ENCODE assay signal across 21 cellular contexts in the genomic region with DNA sequence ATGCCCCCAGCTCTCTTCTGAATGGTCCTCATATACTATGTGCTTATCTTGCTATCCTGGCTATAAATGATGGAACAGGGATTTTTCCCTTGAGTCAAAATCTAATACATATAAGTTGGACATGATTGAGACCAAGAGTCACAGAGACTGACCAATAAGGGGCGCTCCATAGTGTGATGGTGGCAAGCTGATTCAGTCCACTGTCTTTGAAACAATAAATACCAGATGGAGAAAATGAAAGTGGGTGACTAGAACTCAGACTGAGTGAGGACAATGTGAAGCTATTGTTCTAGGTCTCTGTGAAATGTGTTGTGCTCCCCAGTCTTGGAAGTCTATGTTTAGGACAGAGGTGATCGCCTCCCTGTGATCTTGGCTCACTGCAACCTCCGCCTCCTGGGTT. TPM values are rescaled to one million over a fixed set of nuclear protein-coding genes. Genes with fewer than 3 reads are reported as not detected.
DNase-seq lines count a peak whose midpoint lies in the region; ATAC-seq, FAIRE-seq and TF ChIP-seq lines count a peak whose summit lies in the region.
"Had no signal": no experiment of that assay in that cellular context is flagged by ENCODE, and none has a peak within 500 bp of the region (broad histone marks: within the 10 kb centered on the region; RNA-seq: fewer than 3 reads in every experiment).

No MANE protein-coding gene starts in this region.

- POLR2A ChIA-PET in activated CD8-positive, alpha-beta T cell treated with anti-CD3 and anti-CD28 coated beads, Interleukin-2, amount 10 ng/mL, durations not matched to agents 7 days and 5 days (lab: Charles Lee) = no interaction called here

- no peak overlapping the region for H3K9ac ChIP-seq in Loucy (ENCODE audit: low read depth, low read length, poor library complexity, severe bottlenecking)

- DNase-seq in EL (peak; percentile 28), caudate nucleus (lab: John Stamatoyannopoulos, UW) (no peak), D721Med (ENCODE audit: insufficient read length, low spot score) (no peak)
- DNase-seq in activated CD8-positive, alpha-beta T cell treated with anti-CD3 and anti-CD28 coated beads, Interleukin-2, amount 10 ng/mL, durations not matched to agents 7 days and 5 days = no peak
- DNase-seq: AML-193; CD4-positive, CD25-positive, alpha-beta regulatory T cell; DMS53; H7; NCI-H1048; NCI-H1436 treated with DMSO at 0.1 percent for 48 hours; NCI-H2081; NCI-H774; PC-9; T-cell had no signal

- TF ChIP-seq CTCF in Loucy (conservative IDR thresholded peaks at IDR 0.05; ENCODE audit: low read length) (no peak; the same call in 1 of the 2 replicates), VCaP (conservative IDR thresholded peaks at IDR 0.05) (no peak), nephron (IDR thresholded peaks at IDR 0.05; ENCODE audit: unreplicated experiment in 3 of 3) (no peak), D721Med (IDR thresholded peaks at IDR 0.05; ENCODE audit: insufficient read depth, missing control alignments) (no peak)

- peaks cover 32% of the 10 kb centered on the region for H3K4me1 ChIP-seq in Loucy (ENCODE audit: insufficient read depth, low read length, poor library complexity, severe bottlenecking)

- H3K4me2 ChIP-seq in Loucy (ENCODE audit: low read depth, low read length, poor library complexity, severe bottlenecking) = peak overlapping the region; percentile 39
- H3K4me2 ChIP-seq: PC-9 had no signal

- peak overlapping the region; percentile 3 for H3K4me3 ChIP-seq in Loucy (ENCODE audit: low read length, poor library complexity, severe bottlenecking)
- H3K4me3 ChIP-seq: K562, PC-9 had no signal

- no peak for FAIRE-seq in D721Med (lab: Jason Lieb, UNC)
- FAIRE-seq: G401.6, GM18507, K562 had no signal

- H3K36me3 ChIP-seq in Loucy (ENCODE audit: insufficient read depth, low read length) = no peaks in the 10 kb centered on the region

- no peaks in the 10 kb centered on the region for H3K9me3 ChIP-seq in Loucy (ENCODE audit: insufficient read depth, low read depth, low read length)

- H3K79me2 ChIP-seq in Loucy (ENCODE audit: insufficient read depth, low read length) = no peaks in the 10 kb centered on the region

- H3F3A ChIP-seq in Loucy (ENCODE audit: low read depth) = no peaks in the 10 kb centered on the region

- no peaks in the 10 kb centered on the region for H4K20me1 ChIP-seq in Loucy (ENCODE audit: insufficient read depth, low read length, poor library complexity, severe bottlenecking)

- H3K36me3 Mint-ChIP-seq in nephron (ENCODE audit: low read depth) = no peaks in the 10 kb centered on the region
- no peaks in the 10 kb centered on the region for H3K36me3 Mint-ChIP-seq in activated CD8-positive, alpha-beta T cell treated with anti-CD3 and anti-CD28 coated beads, Interleukin-2, amount 10 ng/mL, durations not matched to agents 7 days and 5 days (ENCODE audit: low read depth)
- H3K36me3 Mint-ChIP-seq: CD4-positive, CD25-positive, alpha-beta regulatory T cell; T-cell had no signal

- no peak overlapping the region for H3K4me3 Mint-ChIP-seq in nephron
- H3K4me3 Mint-ChIP-seq in activated CD8-positive, alpha-beta T cell treated with anti-CD3 and anti-CD28 coated beads, Interleukin-2, amount 10 ng/mL, durations not matched to agents 7 days and 5 days = no peak overlapping the region
- H3K4me3 Mint-ChIP-seq: CD4-positive, CD25-positive, alpha-beta regulatory T cell; T-cell had no signal

- H3K4me1 Mint-ChIP-seq in nephron = peaks cover 43% of the 10 kb centered on the region
- peaks cover 13% of the 10 kb centered on the region for H3K4me1 Mint-ChIP-seq in activated CD8-positive, alpha-beta T cell treated with anti-CD3 and anti-CD28 coated beads, Interleukin-2, amount 10 ng/mL, durations not matched to agents 7 days and 5 days (ENCODE audit: low read depth)
- H3K4me1 Mint-ChIP-seq: CD4-positive, CD25-positive, alpha-beta regulatory T cell had no signal

- no peaks in the 10 kb centered on the region for H3K27me3 Mint-ChIP-seq in nephron (ENCODE audit: low read depth)
- H3K27me3 Mint-ChIP-seq in activated CD8-positive, alpha-beta T cell treated with anti-CD3 and anti-CD28 coated beads, Interleukin-2, amount 10 ng/mL, durations not matched to agents 7 days and 5 days (ENCODE audit: low read depth) = peaks cover 11% of the 10 kb centered on the region

- H3K27ac Mint-ChIP-seq in nephron = peak overlapping the region in 2 of 3 experiments; percentile 34 to 54
- no peak overlapping the region for H3K27ac Mint-ChIP-seq in activated CD8-positive, alpha-beta T cell treated with anti-CD3 and anti-CD28 coated beads, Interleukin-2, amount 10 ng/mL, durations not matched to agents 7 days and 5 days
- H3K27ac Mint-ChIP-seq: CD4-positive, CD25-positive, alpha-beta regulatory T cell; T-cell had no signal

- H3K9me3 Mint-ChIP-seq in nephron = peaks cover 5% of the 10 kb centered on the region
- H3K9me3 Mint-ChIP-seq in activated CD8-positive, alpha-beta T cell treated with anti-CD3 and anti-CD28 coated beads, Interleukin-2, amount 10 ng/mL, durations not matched to agents 7 days and 5 days (ENCODE audit: insufficient read depth) = no peaks in the 10 kb centered on the region
- H3K9me3 Mint-ChIP-seq: T-cell had no signal

- no peak for ATAC-seq in activated CD8-positive, alpha-beta T cell treated with anti-CD3 and anti-CD28 coated beads, Interleukin-2, amount 10 ng/mL, durations not matched to agents 7 days and 5 days
- no peak for ATAC-seq in GM19452 (IDR thresholded peaks at IDR 0.05; ENCODE audit: unreplicated experiment)
- ATAC-seq: K562, T-cell had no signal

- H3K27ac ChIP-seq in VCaP = peak overlapping the region; percentile 94
- H3K27ac ChIP-seq in caudate nucleus (ENCODE audit: low read depth, low read length) = no peak overlapping the region
- H3K27ac ChIP-seq: PC-9 had no signal

- H3K9me2 ChIP-seq in Loucy (replicated peaks; ENCODE audit: low read depth, low read length) = no peaks in the 10 kb centered on the region

- no peaks in the 10 kb centered on the region for H3K27me3 ChIP-seq in Loucy (ENCODE audit: insufficient read depth, low read length, poor library complexity, severe bottlenecking)

- H2AFZ ChIP-seq in Loucy (ENCODE audit: low read length) = peak overlapping the region; percentile 57
- H2AFZ ChIP-seq: PC-9 had no signal

- CTCF ChIA-PET in activated CD8-positive, alpha-beta T cell treated with anti-CD3 and anti-CD28 coated beads, Interleukin-2, amount 10 ng/mL, durations not matched to agents 7 days and 5 days (lab: Charles Lee) = interaction anchor here (1.4 to 2.1 kb wide), 2 partner anchors 42 to 97 kb away, joined by 3 to 5 read pairs; no protein-coding TSS in a partner anchor

RNA-seq across cellular contexts. Expression of a gene that starts 10.6 kb away (rescaled TPM):
- total RNA-seq in activated CD8-positive, alpha-beta T cell treated with anti-CD3 and anti-CD28 coated beads, Interleukin-2, amount 10 ng/mL, durations not matched to agents 7 days and 5 days = under 1 TPM; 0.37 to 0.50 TPM
